Comparison of ENCODE assay signal across 13 cellular contexts in genomic region chr3:3851621-3852323, GRCh38.
DNase-seq lines count a peak whose midpoint lies in the region; ATAC-seq lines count a peak whose summit lies in the region.
"Had no signal": no experiment of that assay in that cellular context is flagged by ENCODE, and none has a peak within 500 bp of the region (broad histone marks: within the 10 kb centered on the region; RNA-seq: fewer than 3 reads in every experiment).

No MANE protein-coding gene starts in this region.

- DNase-seq in activated CD4-positive, CD25-positive, alpha-beta regulatory T cell treated with anti-CD3 and anti-CD28 coated beads, Interleukin-2, amount 50 U/mL, for 72 hours, result no peak
- DNase-seq in stimulated activated naive B cell treated with anti-CD40 and anti-IgM and Interleukin-4, amounts not matched to agents 10 μg/mL and 1 μg/mL and 100 μg/mL, for 72 hours, result peak; percentile 66
- DNase-seq in glomerular visceral epithelial cell (ENCODE audit: extremely low spot score) (no peak), cortex of kidney (lab: John Stamatoyannopoulos, UW) (no peak)
- no peak for DNase-seq in activated CD4-positive, alpha-beta T cell treated with anti-CD3 and anti-CD28 coated beads, Interleukin-2, amount 50 U/mL, for 1 hour
- DNase-seq: activated T-cell treated with anti-CD3 and anti-CD28 coated beads, Interleukin-2, amount 50 U/mL, for 48 hours; caudate nucleus; NCI-H2081; nucleus accumbens had no signal

- peaks cover 34 to 64% of the 10 kb centered on the region in 2 donors for H3K4me1 Mint-ChIP-seq in stimulated activated naive B cell treated with anti-CD40 and anti-IgM and Interleukin-4, amounts not matched to agents 10 μg/mL and 1 μg/mL and 100 μg/mL, for 72 hours

- H3K36me3 Mint-ChIP-seq in stimulated activated naive B cell treated with anti-CD40 and anti-IgM and Interleukin-4, amounts not matched to agents 10 μg/mL and 1 μg/mL and 100 μg/mL, for 72 hours, result peaks cover 0 to 4% of the 10 kb centered on the region in 2 donors

- ATAC-seq in activated CD4-positive, CD25-positive, alpha-beta regulatory T cell treated with anti-CD3 and anti-CD28 coated beads, Interleukin-2, amount 50 U/mL, for 24 hours, result peak; percentile 46 to 55
- peak; percentile 98 for ATAC-seq in GM21786 (IDR thresholded peaks at IDR 0.05; ENCODE audit: unreplicated experiment)
- peak; percentile 83 for ATAC-seq in HG03354 (IDR thresholded peaks at IDR 0.05; ENCODE audit: poor library complexity, severe bottlenecking, unreplicated experiment)
- peak; percentile 94 to 96 for ATAC-seq in stimulated activated naive B cell treated with anti-CD40 and anti-IgM and Interleukin-4, amounts not matched to agents 10 μg/mL and 1 μg/mL and 100 μg/mL, for 72 hours (replicated peaks)
- ATAC-seq: HepG2 had no signal

- H3K27me3 Mint-ChIP-seq in stimulated activated naive B cell treated with anti-CD40 and anti-IgM and Interleukin-4, amounts not matched to agents 10 μg/mL and 1 μg/mL and 100 μg/mL, for 72 hours, result no peaks in the 10 kb centered on the region

- H3K9me3 Mint-ChIP-seq in stimulated activated naive B cell treated with anti-CD40 and anti-IgM and Interleukin-4, amounts not matched to agents 10 μg/mL and 1 μg/mL and 100 μg/mL, for 72 hours, result peaks cover 0 to 3% of the 10 kb centered on the region in 2 donors

- peak overlapping the region; percentile 58 to 62 for H3K4me3 Mint-ChIP-seq in stimulated activated naive B cell treated with anti-CD40 and anti-IgM and Interleukin-4, amounts not matched to agents 10 μg/mL and 1 μg/mL and 100 μg/mL, for 72 hours

- peak overlapping the region; percentile 96 for H3K27ac Mint-ChIP-seq in stimulated activated naive B cell treated with anti-CD40 and anti-IgM and Interleukin-4, amounts not matched to agents 10 μg/mL and 1 μg/mL and 100 μg/mL, for 72 hours
